ENCODE assay signal across 8 cellular contexts in genomic region chr15:74134387-74135027, GRCh38. TPM values are rescaled to one million over a fixed set of nuclear protein-coding genes. Genes with fewer than 3 reads are reported as not detected.
DNase-seq lines count a peak whose midpoint lies in the region; ATAC-seq and TF ChIP-seq lines count a peak whose summit lies in the region.

No MANE protein-coding gene starts in this region.

- no peak overlapping the region for H3K4me2 ChIP-seq in fibroblast of lung (ENCODE audit: extremely low read depth, insufficient read depth, low read length)
- H3K4me2 ChIP-seq in osteoblast (ENCODE audit: insufficient read depth, low read length) = no peak overlapping the region

- no peak overlapping the region for H3K9ac ChIP-seq in fibroblast of lung (ENCODE audit: insufficient read depth, low read length)

- H4K20me1 ChIP-seq in fibroblast of lung (ENCODE audit: control insufficient read depth, extremely low read depth, insufficient read depth, low read length) (no peaks in the 10 kb centered on the region), osteoblast (ENCODE audit: insufficient read depth, low read length) (peaks cover 3% of the 10 kb centered on the region)

- H3K9me3 ChIP-seq in fibroblast of lung (ENCODE audit: control insufficient read depth, insufficient read depth, low read depth, low read length) = no peaks in the 10 kb centered on the region
- H3K9me3 ChIP-seq in osteoblast (ENCODE audit: low read depth, low read length) = peaks cover 2% of the 10 kb centered on the region

- DNase-seq in D341Med (ENCODE audit: low spot score) = peak; percentile 38
- DNase-seq in NCI-H69 (lab: John Stamatoyannopoulos, UW) = peak; percentile 3
- peak; percentile 35 to 50 for DNase-seq in fibroblast of lung (ENCODE audit: low read depth in 2 of 2)
- DNase-seq in osteoblast (ENCODE audit: insufficient read length, low spot score, missing footprints) = peak; percentile 93
- DNase-seq in LoVo (ENCODE audit: low spot score) = no peak
- DNase-seq in stimulated activated CD4-positive, alpha-beta T cell treated with anti-CD3 and anti-CD28 coated beads, Interleukin-4, amount 100 ng/mL, for 4 hours = no peak

- H3K79me2 ChIP-seq in fibroblast of lung (ENCODE audit: control insufficient read depth, insufficient read depth, low read length) = no peaks in the 10 kb centered on the region
- no peaks in the 10 kb centered on the region for H3K79me2 ChIP-seq in osteoblast (ENCODE audit: insufficient read depth, low read length)

- H2AFZ ChIP-seq in fibroblast of lung (ENCODE audit: low read length) (no peak overlapping the region), osteoblast (ENCODE audit: low read length) (no peak overlapping the region)

- no peak overlapping the region for H3K4me3 ChIP-seq in fibroblast of lung (replicated peaks in 1 of 4; ENCODE audit: control extremely low read depth in 1 of 4, insufficient read depth in 1 of 4, low read depth in 3 of 4, low read length in 4 of 4)
- H3K4me3 ChIP-seq in osteoblast (ENCODE audit: insufficient read depth, low read length) = no peak overlapping the region

- H3K4me1 ChIP-seq in fibroblast of lung (ENCODE audit: control insufficient read depth, extremely low read depth, insufficient read depth, low read length) (no peaks in the 10 kb centered on the region), osteoblast (ENCODE audit: insufficient read depth, low read length) (peaks cover 5% of the 10 kb centered on the region)

- TF ChIP-seq CTCF in fibroblast of lung (conservative IDR thresholded peaks at IDR 0.05 in 1 of 2, IDR thresholded peaks at IDR 0.05 in 1 of 2; ENCODE audit: low read depth in 1 of 2, low read length in 2 of 2) (peak; percentile 30 to 58), osteoblast (IDR thresholded peaks at IDR 0.05; ENCODE audit: extremely low read depth, low read depth, low read length) (peak; percentile 47)

- ATAC-seq in HG03342 (IDR thresholded peaks at IDR 0.05; ENCODE audit: unreplicated experiment) (no peak), HG03108 (IDR thresholded peaks at IDR 0.05; ENCODE audit: unreplicated experiment) (no peak)

- peaks cover 69% of the 10 kb centered on the region for H3K27me3 ChIP-seq in fibroblast of lung (ENCODE audit: control insufficient read depth, insufficient read depth, low read length)
- peaks cover 73% of the 10 kb centered on the region for H3K27me3 ChIP-seq in osteoblast (ENCODE audit: insufficient read depth, low read length)

- H3K36me3 ChIP-seq in fibroblast of lung (ENCODE audit: control insufficient read depth, insufficient read depth, low read length) (no peaks in the 10 kb centered on the region), osteoblast (ENCODE audit: insufficient read depth, low read length) (no peaks in the 10 kb centered on the region)

- H3K27ac ChIP-seq in fibroblast of lung (ENCODE audit: insufficient read depth, low read length) = no peak overlapping the region
- no peak overlapping the region for H3K27ac ChIP-seq in osteoblast (ENCODE audit: low read depth, low read length)

RNA-seq across cellular contexts. Expression of gene ISLR2, which starts 4.1 kb away (rescaled TPM):
- not detected in 2 replicates for total RNA-seq in fibroblast of lung
- not detected in 2 replicates for polyA plus RNA-seq in fibroblast of lung
- not detected in 2 replicates for polyA plus RNA-seq in fibroblast of lung (2012)
- polyA minus RNA-seq in fibroblast of lung (ENCODE audit: low replicate concordance) = not detected in 2 replicates
- total RNA-seq in osteoblast = under 0.01 TPM in 1 of 2 replicates, not detected in the other

RNA-seq across cellular contexts. Expression of gene ISLR, which starts 39.0 kb away (rescaled TPM):
- total RNA-seq in fibroblast of lung = 14.0 and 17.7 TPM in 2 replicates
- 17.3 and 34.0 TPM in 2 replicates for polyA plus RNA-seq in fibroblast of lung
- polyA plus RNA-seq in fibroblast of lung (2012) = 19.6 and 41.4 TPM in 2 replicates
- 8.6 and 22.7 TPM in 2 replicates for polyA minus RNA-seq in fibroblast of lung (ENCODE audit: low replicate concordance)
- 77.5 and 106 TPM in 2 replicates for total RNA-seq in osteoblast

RNA-seq across cellular contexts. Expression of gene GOLGA6A, which starts 52.2 kb away (rescaled TPM):
- total RNA-seq in fibroblast of lung = under 0.01 TPM in 1 of 2 replicates, not detected in the other
- polyA plus RNA-seq in fibroblast of lung = not detected in 2 replicates
- not detected in 2 replicates for polyA plus RNA-seq in fibroblast of lung (2012)
- polyA minus RNA-seq in fibroblast of lung (ENCODE audit: low replicate concordance) = not detected in 2 replicates
- under 0.01 TPM in 1 of 2 replicates, not detected in the other for total RNA-seq in osteoblast

Comparison
In these comparisons a context has a peak if more than half of its experiments do, and no peak if none do; other contexts are left out.
1. DNase-seq: peak in D341Med (single experiment), NCI-H69 (single experiment), fibroblast of lung (2 of 2) and osteoblast (single experiment); none in LoVo (single experiment) and stimulated activated CD4-positive, alpha-beta T cell treated with anti-CD3 and anti-CD28 coated beads, Interleukin-4, amount 100 ng/mL, for 4 hours (0 of 2).